ENCODE assay signal across 20 cellular contexts in genomic region chr22:27100323-27100722, GRCh38.
A peak's percentile ranks its signal among the peaks of the same experiment; 100 is the strongest.
DNase-seq lines count a peak whose midpoint lies in the region; ATAC-seq, FAIRE-seq and TF ChIP-seq lines count a peak whose summit lies in the region.
"Had no signal": no experiment of that assay in that cellular context is flagged by ENCODE, and none has a peak within 500 bp of the region (broad histone marks: within the 10 kb centered on the region; RNA-seq: fewer than 3 reads in every experiment).

No MANE protein-coding gene starts in this region.

- H4K91ac ChIP-seq in mesenchymal stem cell (ENCODE audit: low read length): peak overlapping the region; percentile 21

- peak overlapping the region in 1 of 2 experiments; percentile 80 for H2BK12ac ChIP-seq in mesenchymal stem cell (ENCODE audit: low read length in 2 of 2)

- no peaks in the 10 kb centered on the region for H3K9me2 ChIP-seq in PC-3 (replicated peaks; ENCODE audit: low read length)
- H3K9me2 ChIP-seq: SK-N-SH had no signal

- WGBS in mesenchymal stem cell: 75% methylated on average over 7 of the region's 7 CpGs

- no TSS peak for BruUV-seq in PC-3 (replicated peaks; lab: Mats Ljungman, UMichigan)

- no peak overlapping the region for H3K23ac ChIP-seq in mesenchymal stem cell (ENCODE audit: low read length in 2 of 2)

- H3K4ac ChIP-seq in mesenchymal stem cell (ENCODE audit: low read depth in 1 of 2, low read length in 2 of 2): no peak overlapping the region

- H3K27ac ChIP-seq in mesenchymal stem cell (ENCODE audit: low read length, poor library complexity, severe bottlenecking) (peak overlapping the region; percentile 46), stomach smooth muscle (ENCODE audit: low read length) (peak overlapping the region; percentile 31), PC-3 (ENCODE audit: low read length) (no peak overlapping the region)
- H3K27ac ChIP-seq: cardiac muscle cell, upper lobe of right lung had no signal

- no peak for ATAC-seq in PC-3

- CTCF ChIA-PET in HEK293T (lab: Yijun Ruan, JAX) (no interaction called here), PC-3 (lab: Charles Lee) (no interaction called here)

- H3F3A ChIP-seq in PC-3 (ENCODE audit: low read length, unreplicated experiment): no peaks in the 10 kb centered on the region

- H2AK5ac ChIP-seq in mesenchymal stem cell (ENCODE audit: low read length, severe bottlenecking): peak overlapping the region; percentile 94

- H2BK15ac ChIP-seq in mesenchymal stem cell (ENCODE audit: low read depth, poor library complexity, severe bottlenecking): no peak overlapping the region

- no peak overlapping the region for H4K8ac ChIP-seq in mesenchymal stem cell (ENCODE audit: low read length)

- no peak overlapping the region for H2AFZ ChIP-seq in mesenchymal stem cell (ENCODE audit: low read depth, low read length)
- H2AFZ ChIP-seq in PC-3 (ENCODE audit: low read length): no peak overlapping the region

- no peaks in the 10 kb centered on the region for H4K20me1 ChIP-seq in PC-3 (ENCODE audit: low read length)

- peak overlapping the region in 1 of 2 experiments; percentile 92 for H3K14ac ChIP-seq in mesenchymal stem cell (ENCODE audit: low read length in 2 of 2)

- H3K4me2 ChIP-seq in mesenchymal stem cell (ENCODE audit: low read length, poor library complexity, severe bottlenecking) (peak overlapping the region; percentile 2), PC-3 (ENCODE audit: low read length) (no peak overlapping the region)

- intact Hi-C loops in PC-3 (cut with micrococcal nuclease): no loop called here

- H3K18ac ChIP-seq in mesenchymal stem cell (ENCODE audit: low read depth in 1 of 2, low read length in 2 of 2): peak overlapping the region; percentile 4 to 67

- H3K36me3 ChIP-seq in bronchial epithelial cell (ENCODE audit: control insufficient read depth, insufficient read depth, low read length) (no peaks in the 10 kb centered on the region), mesenchymal stem cell (ENCODE audit: control insufficient read depth in 1 of 2, insufficient read depth in 2 of 2, low read depth in 1 of 2, low read length in 2 of 2) (no peaks in the 10 kb centered on the region), stomach smooth muscle (ENCODE audit: control insufficient read depth in 2 of 2, insufficient read depth in 2 of 2, low read length in 2 of 2) (no peaks in the 10 kb centered on the region), PC-3 (ENCODE audit: low read depth, low read length) (no peaks in the 10 kb centered on the region)
- H3K36me3 ChIP-seq: cardiac muscle cell, upper lobe of right lung had no signal

- TF ChIP-seq CTCF in bronchial epithelial cell (IDR thresholded peaks at IDR 0.05; ENCODE audit: insufficient read depth, low read length, severe bottlenecking) (no peak), PC-3 (conservative IDR thresholded peaks at IDR 0.05; ENCODE audit: low read depth, low read length) (no peak)

- H3K4me3 ChIP-seq in bronchial epithelial cell (ENCODE audit: low read depth, low read length): no peak overlapping the region
- H3K4me3 ChIP-seq in mesenchymal stem cell (ENCODE audit: insufficient read depth in 1 of 2, low read depth in 1 of 2, low read length in 2 of 2): no peak overlapping the region
- H3K4me3 ChIP-seq in stomach smooth muscle (ENCODE audit: low read length in 2 of 2): peak overlapping the region in 1 of 2 donors; percentile 59
- H3K4me3 ChIP-seq in PC-3 (ENCODE audit: low read length): no peak overlapping the region
- H3K4me3 ChIP-seq: cardiac muscle cell, upper lobe of right lung had no signal

- no peak overlapping the region for H2BK120ac ChIP-seq in mesenchymal stem cell (ENCODE audit: low read depth, low read length)

- POLR2A ChIA-PET in HEK293T (lab: Yijun Ruan, JAX) (no interaction called here), PC-3 (lab: Charles Lee; ENCODE audit: unreplicated experiment) (no interaction called here)

- peaks cover 28% of the 10 kb centered on the region for H3K4me1 ChIP-seq in mesenchymal stem cell (ENCODE audit: control insufficient read depth, insufficient read depth, low read depth, low read length)
- peaks cover 18% of the 10 kb centered on the region for H3K4me1 ChIP-seq in stomach smooth muscle (ENCODE audit: control insufficient read depth, insufficient read depth, low read length)
- H3K4me1 ChIP-seq in PC-3 (ENCODE audit: insufficient read depth, low read length): no peaks in the 10 kb centered on the region
- H3K4me1 ChIP-seq: upper lobe of right lung had no signal

- H3K9me3 ChIP-seq in mesenchymal stem cell (ENCODE audit: control insufficient read depth, low read length): no peaks in the 10 kb centered on the region
- no peaks in the 10 kb centered on the region for H3K9me3 ChIP-seq in stomach smooth muscle (ENCODE audit: control insufficient read depth in 2 of 2, low read length in 2 of 2)
- no peaks in the 10 kb centered on the region for H3K9me3 ChIP-seq in PC-3 (ENCODE audit: low read length)
- H3K9me3 ChIP-seq: SK-N-SH, upper lobe of right lung had no signal

- FAIRE-seq in bronchial epithelial cell (lab: Jason Lieb, UNC): peak; percentile 13
- FAIRE-seq: A204.1, keratinocyte had no signal

- no peaks in the 10 kb centered on the region for H3K79me2 ChIP-seq in PC-3 (ENCODE audit: low read length)

- H2BK5ac ChIP-seq in mesenchymal stem cell (ENCODE audit: low read depth, low read length, poor library complexity, severe bottlenecking): peak overlapping the region; percentile 54

- H3K27me3 ChIP-seq in bronchial epithelial cell (ENCODE audit: control insufficient read depth, insufficient read depth, low read length) (peaks cover 20% of the 10 kb centered on the region), mesenchymal stem cell (ENCODE audit: control insufficient read depth in 1 of 2, insufficient read depth in 1 of 2, low read length in 2 of 2) (peaks cover 0 to 89% of the 10 kb centered on the region in 2 experiments), stomach smooth muscle (ENCODE audit: control insufficient read depth in 1 of 2, insufficient read depth in 2 of 2, low read length in 2 of 2) (no peaks in the 10 kb centered on the region), PC-3 (ENCODE audit: low read length) (peaks cover 12% of the 10 kb centered on the region; the same call in 1 of the 2 replicates)

- H3K9ac ChIP-seq in mesenchymal stem cell (ENCODE audit: low read length) (no peak overlapping the region), stomach smooth muscle (ENCODE audit: low read length in 2 of 2) (peak overlapping the region in 1 of 2 donors; percentile 19), PC-3 (ENCODE audit: low read length) (no peak overlapping the region)
- H3K9ac ChIP-seq: SK-N-SH had no signal

- peak; percentile 38 for DNase-seq in NCI-H1105 treated with DMSO at 0.1 percent for 48 hours (lab: John Stamatoyannopoulos, UW)
- no peak for DNase-seq in NCI-H1105 (lab: John Stamatoyannopoulos, UW)
- DNase-seq in bronchial epithelial cell (ENCODE audit: low read depth): no peak
- no peak for DNase-seq in mesenchymal stem cell
- DNase-seq in Ammon's horn (ENCODE audit: low spot score): no peak
- DNase-seq in HEK293T (ENCODE audit: extremely low spot score): no peak
- no peak for DNase-seq in PC-3
- DNase-seq: activated CD4-positive, alpha-beta T cell treated with anti-CD3 and anti-CD28 coated beads, Interleukin-2, amount 50 U/mL, for 48 hours; activated gamma-delta T cell; activated T-cell treated with anti-CD3 and anti-CD28 coated beads for 4 hours; GF-D8; hippocampal formation; KBM-7; stimulated activated CD4-positive, alpha-beta T cell treated with anti-CD3 and anti-CD28 coated beads, Interleukin-4, amount 100 ng/mL, for 24 hours; upper lobe of right lung had no signal

- no peaks in the 10 kb centered on the region for H3K79me1 ChIP-seq in mesenchymal stem cell (replicated peaks; ENCODE audit: low read length, poor library complexity, severe bottlenecking)

TF ChIP-seq in HEK293T, 16 proteins besides CTCF, POLR2A, EP300 and RAD21:
- TF ChIP-seq TARDBP (IDR thresholded peaks at IDR 0.05) (no peak), HDGF (IDR thresholded peaks at IDR 0.05; ENCODE audit: borderline replicate concordance) (no peak), FOXA1 (IDR thresholded peaks at IDR 0.05) (no peak), CTBP1 (IDR thresholded peaks at IDR 0.05; ENCODE audit: borderline replicate concordance) (no peak), SP1 (IDR thresholded peaks at IDR 0.05) (no peak), FOXK2 (IDR thresholded peaks at IDR 0.05) (no peak), SUZ12 (IDR thresholded peaks at IDR 0.05) (no peak), PKNOX1 (IDR thresholded peaks at IDR 0.05) (no peak), ELF4 (IDR thresholded peaks at IDR 0.05) (no peak), BHLHE40 (IDR thresholded peaks at IDR 0.05; ENCODE audit: borderline replicate concordance) (no peak), NFRKB (IDR thresholded peaks at IDR 0.05) (no peak), ZNF384 (IDR thresholded peaks at IDR 0.05) (no peak)
TF ChIP-seq in HEK293T: peak in this region for 0.
